Comparison of ENCODE assay signal across 16 cellular contexts in genomic region chr12:102064476-102064875, GRCh38. TPM values are rescaled to one million over a fixed set of nuclear protein-coding genes. Genes with fewer than 3 reads are reported as not detected.
DNase-seq lines count a peak whose midpoint lies in the region; ATAC-seq and TF ChIP-seq lines count a peak whose summit lies in the region.
"Had no signal": no experiment of that assay in that cellular context is flagged by ENCODE, and none has a peak within 500 bp of the region (broad histone marks: within the 10 kb centered on the region; RNA-seq: fewer than 3 reads in every experiment).

No MANE protein-coding gene starts in this region.

- H4K20me1 ChIP-seq in OCI-LY7 (ENCODE audit: insufficient read depth, low read length), result no peaks in the 10 kb centered on the region

- no peak for TF ChIP-seq CTCF in OCI-LY7 (conservative IDR thresholded peaks at IDR 0.05; ENCODE audit: low read length)
- no peak for TF ChIP-seq CTCF in mesothelial cell of epicardium (IDR thresholded peaks at IDR 0.05; ENCODE audit: unreplicated experiment)
- TF ChIP-seq CTCF in type B pancreatic cell (conservative IDR thresholded peaks at IDR 0.05), result no peak
- TF ChIP-seq CTCF in testis (IDR thresholded peaks at IDR 0.05), result no peak

- CTCF ChIA-PET in OCI-LY7 (lab: Charles Lee; ENCODE audit: unreplicated experiment), result no interaction called here

- no peak overlapping the region for H3K4me3 ChIP-seq in OCI-LY7 (ENCODE audit: low read depth, low read length, poor library complexity, severe bottlenecking)
- H3K4me3 ChIP-seq in testis, result no peak overlapping the region
- H3K4me3 ChIP-seq: HAP-1 had no signal

- no peak for TF ChIP-seq POLR2A in testis (IDR thresholded peaks at IDR 0.05)

- H3K9me3 ChIP-seq in OCI-LY7 (ENCODE audit: low read length) (no peaks in the 10 kb centered on the region), testis (no peaks in the 10 kb centered on the region)
- H3K9me3 ChIP-seq: BE2C, Caco-2, HAP-1 had no signal

- WGBS in testis, 2 donors, result 53 to 75% methylated on average over 1 of the region's 1 CpG

- no peak for DNase-seq in OCI-LY7 (ENCODE audit: low spot score)
- DNase-seq in amniotic epithelial cell (ENCODE audit: low read depth), result peak; percentile 60
- DNase-seq in mesothelial cell of epicardium (ENCODE audit: low spot score in 2 of 2, unreplicated experiment in 2 of 2), result no peak
- DNase-seq in type B pancreatic cell (ENCODE audit: extremely low spot score, unreplicated experiment), result no peak
- no peak for DNase-seq in Right ventricle myocardium inferior (ENCODE audit: missing footprints)
- DNase-seq in testis, result no peak
- DNase-seq: ACHN; BE2C; C1 segment of cervical spinal cord; Caco-2; CD4-positive, CD25-positive, alpha-beta regulatory T cell; IMR-90; KBM-7 had no signal

- no peaks in the 10 kb centered on the region for H3K9me2 ChIP-seq in OCI-LY7 (ENCODE audit: insufficient read depth, low read length)

- H3K4me2 ChIP-seq in OCI-LY7 (ENCODE audit: low read length), result no peak overlapping the region

- H3K27ac Mint-ChIP-seq in mesothelial cell of epicardium (peak overlapping the region; percentile 82), type B pancreatic cell (peak overlapping the region; percentile 22)

- H3K4me1 Mint-ChIP-seq in mesothelial cell of epicardium (peaks cover 21% of the 10 kb centered on the region), type B pancreatic cell (ENCODE audit: unreplicated experiment) (peaks cover 19% of the 10 kb centered on the region)

- H3K27me3 ChIP-seq in testis, result no peaks in the 10 kb centered on the region
- H3K27me3 ChIP-seq: BE2C had no signal

- H3K36me3 ChIP-seq in OCI-LY7 (ENCODE audit: insufficient read depth, low read length) (no peaks in the 10 kb centered on the region), testis (ENCODE audit: low read depth, missing control alignments) (no peaks in the 10 kb centered on the region)
- H3K36me3 ChIP-seq: BE2C, HAP-1 had no signal

- BruUV-seq in OCI-LY7 (replicated peaks; lab: Mats Ljungman, UMichigan), result no TSS peak

- H3K4me1 ChIP-seq in OCI-LY7 (ENCODE audit: insufficient read depth, low read length, poor library complexity, severe bottlenecking) (peaks cover 6% of the 10 kb centered on the region), testis (peaks cover 10% of the 10 kb centered on the region)
- H3K4me1 ChIP-seq: HAP-1 had no signal

- H3K27ac ChIP-seq in OCI-LY7 (ENCODE audit: low read depth, low read length, poor library complexity, severe bottlenecking) (no peak overlapping the region), testis (peak overlapping the region in 1 of 2 donors; percentile 50)

- ATAC-seq in Right ventricle myocardium inferior, result no peak
- ATAC-seq in GM21619 (IDR thresholded peaks at IDR 0.05; ENCODE audit: unreplicated experiment), result no peak
- no peak for ATAC-seq in HG02642 (IDR thresholded peaks at IDR 0.05; ENCODE audit: poor library complexity, unreplicated experiment)

- H3K27me3 Mint-ChIP-seq in mesothelial cell of epicardium (ENCODE audit: low read depth), result no peaks in the 10 kb centered on the region
- H3K27me3 Mint-ChIP-seq in type B pancreatic cell, result no peaks in the 10 kb centered on the region
- H3K27me3 Mint-ChIP-seq: CD4-positive, CD25-positive, alpha-beta regulatory T cell had no signal

- H3K9me3 Mint-ChIP-seq in mesothelial cell of epicardium (no peaks in the 10 kb centered on the region), type B pancreatic cell (no peaks in the 10 kb centered on the region)
- H3K9me3 Mint-ChIP-seq: CD4-positive, CD25-positive, alpha-beta regulatory T cell had no signal

- H3K79me2 ChIP-seq in OCI-LY7 (ENCODE audit: insufficient read depth, low read depth, low read length), result no peaks in the 10 kb centered on the region; the same call in 1 of the 2 replicates

- POLR2A ChIA-PET in OCI-LY7 (lab: Charles Lee), result interaction anchor here (0.6 to 0.9 kb wide), 2 partner anchors 12 to 100 kb away, joined by 3 to 4 read pairs; no protein-coding TSS in a partner anchor

- intact Hi-C loops in OCI-LY7 (cut with micrococcal nuclease; ENCODE audit: unreplicated experiment), result loop anchor here (5.0 kb wide), 3 partner anchors 127 to 292 kb away; no protein-coding TSS in a partner anchor
- intact Hi-C loops in Right ventricle myocardium inferior (cut with DNase I), result loop anchor here (5.0 kb wide), 1 partner anchor 187 kb away; the partner anchor contains the start of gene DRAM1
- intact Hi-C loops in testis (cut with DNase I; ENCODE audit: low total_unique reads), result no loop called here

- H3K36me3 Mint-ChIP-seq in mesothelial cell of epicardium, result no peaks in the 10 kb centered on the region
- H3K36me3 Mint-ChIP-seq in type B pancreatic cell, result no peaks in the 10 kb centered on the region
- H3K36me3 Mint-ChIP-seq: CD4-positive, CD25-positive, alpha-beta regulatory T cell had no signal

- H2AFZ ChIP-seq in OCI-LY7 (ENCODE audit: low read length), result peak overlapping the region; percentile 93; the same call in 1 of the 2 replicates

- H3K4me3 Mint-ChIP-seq in mesothelial cell of epicardium, result no peak overlapping the region
- H3K4me3 Mint-ChIP-seq in type B pancreatic cell, result peak overlapping the region; percentile 27

RNA-seq across cellular contexts. Expression of gene WASHC3, which starts 2.7 kb away (rescaled TPM):
- total RNA-seq in OCI-LY7 (2014; rRNA removed; shearing (Covaris generic)), result 28.4 and 29.2 TPM in 2 replicates
- total RNA-seq in OCI-LY7 (2022), result 33.3 and 34.4 TPM in 2 replicates
- 27.9 to 28.8 TPM (median 28.5 TPM) in 3 replicates for total RNA-seq in mesothelial cell of epicardium
- 19.2 and 21.1 TPM in 2 replicates for total RNA-seq in type B pancreatic cell (ENCODE audit: low replicate concordance)
- total RNA-seq in Right ventricle myocardium inferior, result 37.8 TPM
- 100 to 1,000 TPM; 140 to 192 TPM for total RNA-seq in testis
- 298 TPM for polyA plus RNA-seq in testis (ENCODE audit: insufficient read depth, low read depth, low replicate concordance)

RNA-seq across cellular contexts. Expression of gene NUP37, which starts 55.4 kb away (rescaled TPM):
- 32.9 and 40.6 TPM in 2 replicates for total RNA-seq in OCI-LY7 (2014; rRNA removed; shearing (Covaris generic))
- total RNA-seq in OCI-LY7 (2022) (70.3 and 72.8 TPM in 2 replicates), mesothelial cell of epicardium (32.4 to 35.2 TPM (median 33.8 TPM) in 3 replicates), type B pancreatic cell (ENCODE audit: low replicate concordance) (34.3 and 39.2 TPM in 2 replicates), Right ventricle myocardium inferior (17.2 TPM), testis (10 to 100 TPM; 20.1 to 25.2 TPM)
- 38.1 TPM for polyA plus RNA-seq in testis (ENCODE audit: insufficient read depth, low read depth, low replicate concordance)

RNA-seq across cellular contexts. Expression of gene PARPBP, which starts 55.5 kb away (rescaled TPM):
- total RNA-seq in OCI-LY7 (2014; rRNA removed; shearing (Covaris generic)), result 32.9 and 48.8 TPM in 2 replicates
- total RNA-seq in OCI-LY7 (2022), result 48.3 and 49.8 TPM in 2 replicates
- total RNA-seq in mesothelial cell of epicardium, result 13.7 to 15.3 TPM (median 15.0 TPM) in 3 replicates
- 6.2 and 19.0 TPM in 2 replicates for total RNA-seq in type B pancreatic cell (ENCODE audit: low replicate concordance)
- 0.54 TPM for total RNA-seq in Right ventricle myocardium inferior
- 10 to 100 TPM in 1 of 2 donors, 1 to 10 TPM in 1; 9.9 to 15.1 TPM for total RNA-seq in testis
- 7.0 TPM for polyA plus RNA-seq in testis (ENCODE audit: insufficient read depth, low read depth, low replicate concordance)
